In genomic region chr1:56135069-56135863, GRCh38 we compare ENCODE assay signal across 2 cellular contexts.
TF ChIP-seq lines count a peak whose summit lies in the region.

No MANE protein-coding gene starts in this region.

TF ChIP-seq in WTC11, 78 proteins besides CTCF, POLR2A, EP300 and RAD21 (continued from another document):
- TF ChIP-seq ZNF416 (CRISPR knock-in tag; IDR thresholded peaks at IDR 0.05) (no peak), NFYB (CRISPR knock-in tag; conservative IDR thresholded peaks at IDR 0.05; ENCODE audit: low read depth) (no peak), ZNF423 (CRISPR knock-in tag; IDR thresholded peaks at IDR 0.05) (no peak), FOXK1 (CRISPR knock-in tag; IDR thresholded peaks at IDR 0.05) (no peak)
TF ChIP-seq in WTC11: peak in this region for 0.

TF ChIP-seq in HepG2, 621 proteins besides CTCF, POLR2A, EP300 and RAD21:
- TF ChIP-seq HNF1A (IDR thresholded peaks at IDR 0.05; ENCODE audit: low read depth) (no peak), HNF1A (CRISPR knock-in tag; IDR thresholded peaks at IDR 0.05; ENCODE audit: borderline replicate concordance) (no peak), SMYD3 (CRISPR knock-in tag; IDR thresholded peaks at IDR 0.05) (no peak), ZNF557 (CRISPR knock-in tag; IDR thresholded peaks at IDR 0.05) (no peak), BCL6 (CRISPR knock-in tag; IDR thresholded peaks at IDR 0.05) (no peak), ZNF605 (CRISPR knock-in tag; IDR thresholded peaks at IDR 0.05) (no peak), HDAC6 (IDR thresholded peaks at IDR 0.05; ENCODE audit: low read depth, low read length) (no peak), ZFP82 (CRISPR knock-in tag; IDR thresholded peaks at IDR 0.05; ENCODE audit: borderline replicate concordance) (no peak)
- TF ChIP-seq, protein P1, sequence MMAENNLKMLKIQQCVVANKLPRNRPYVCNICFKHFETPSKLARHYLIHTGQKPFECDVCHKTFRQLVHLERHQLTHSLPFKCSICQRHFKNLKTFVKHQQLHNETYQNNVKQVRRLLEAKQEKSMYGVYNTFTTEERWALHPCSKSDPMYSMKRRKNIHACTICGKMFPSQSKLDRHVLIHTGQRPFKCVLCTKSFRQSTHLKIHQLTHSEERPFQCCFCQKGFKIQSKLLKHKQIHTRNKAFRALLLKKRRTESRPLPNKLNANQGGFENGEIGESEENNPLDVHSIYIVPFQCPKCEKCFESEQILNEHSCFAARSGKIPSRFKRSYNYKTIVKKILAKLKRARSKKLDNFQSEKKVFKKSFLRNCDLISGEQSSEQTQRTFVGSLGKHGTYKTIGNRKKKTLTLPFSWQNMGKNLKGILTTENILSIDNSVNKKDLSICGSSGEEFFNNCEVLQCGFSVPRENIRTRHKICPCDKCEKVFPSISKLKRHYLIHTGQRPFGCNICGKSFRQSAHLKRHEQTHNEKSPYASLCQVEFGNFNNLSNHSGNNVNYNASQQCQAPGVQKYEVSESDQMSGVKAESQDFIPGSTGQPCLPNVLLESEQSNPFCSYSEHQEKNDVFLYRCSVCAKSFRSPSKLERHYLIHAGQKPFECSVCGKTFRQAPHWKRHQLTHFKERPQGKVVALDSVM (CRISPR knock-in tag; IDR thresholded peaks at IDR 0.05): no peak
- TF ChIP-seq, protein P2, sequence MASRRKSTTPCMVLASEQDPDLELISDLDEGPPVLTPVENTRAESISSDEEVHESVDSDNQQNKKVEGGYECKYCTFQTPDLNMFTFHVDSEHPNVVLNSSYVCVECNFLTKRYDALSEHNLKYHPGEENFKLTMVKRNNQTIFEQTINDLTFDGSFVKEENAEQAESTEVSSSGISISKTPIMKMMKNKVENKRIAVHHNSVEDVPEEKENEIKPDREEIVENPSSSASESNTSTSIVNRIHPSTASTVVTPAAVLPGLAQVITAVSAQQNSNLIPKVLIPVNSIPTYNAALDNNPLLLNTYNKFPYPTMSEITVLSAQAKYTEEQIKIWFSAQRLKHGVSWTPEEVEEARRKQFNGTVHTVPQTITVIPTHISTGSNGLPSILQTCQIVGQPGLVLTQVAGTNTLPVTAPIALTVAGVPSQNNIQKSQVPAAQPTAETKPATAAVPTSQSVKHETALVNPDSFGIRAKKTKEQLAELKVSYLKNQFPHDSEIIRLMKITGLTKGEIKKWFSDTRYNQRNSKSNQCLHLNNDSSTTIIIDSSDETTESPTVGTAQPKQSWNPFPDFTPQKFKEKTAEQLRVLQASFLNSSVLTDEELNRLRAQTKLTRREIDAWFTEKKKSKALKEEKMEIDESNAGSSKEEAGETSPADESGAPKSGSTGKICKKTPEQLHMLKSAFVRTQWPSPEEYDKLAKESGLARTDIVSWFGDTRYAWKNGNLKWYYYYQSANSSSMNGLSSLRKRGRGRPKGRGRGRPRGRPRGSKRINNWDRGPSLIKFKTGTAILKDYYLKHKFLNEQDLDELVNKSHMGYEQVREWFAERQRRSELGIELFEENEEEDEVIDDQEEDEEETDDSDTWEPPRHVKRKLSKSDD (CRISPR knock-in tag; IDR thresholded peaks at IDR 0.05; ENCODE audit: low read depth): no peak
